25 cellular contexts compared by ENCODE assay signal in the genomic region with DNA sequence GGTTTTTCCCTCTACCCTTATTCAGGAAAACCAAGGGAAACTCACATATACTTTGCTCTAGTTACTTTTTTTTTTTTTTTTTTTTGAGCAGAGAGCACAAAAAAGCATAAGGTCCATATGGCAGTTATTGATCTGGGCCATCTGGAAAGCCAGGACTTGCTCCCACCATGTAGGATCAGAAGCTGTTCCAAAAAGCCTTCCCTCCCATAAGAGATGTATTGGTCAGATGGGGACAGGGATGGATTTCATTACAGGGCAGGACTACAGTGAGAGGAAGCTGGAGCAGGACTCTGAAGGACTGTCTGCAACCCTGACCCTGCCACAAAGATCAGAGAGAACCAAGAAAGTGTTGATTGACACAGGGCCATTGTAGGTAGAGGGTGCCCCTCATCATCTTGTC. TPM values are rescaled to one million over a fixed set of nuclear protein-coding genes. Genes with fewer than 3 reads are reported as not detected.
DNase-seq lines count a peak whose midpoint lies in the region; ATAC-seq, FAIRE-seq and TF ChIP-seq lines count a peak whose summit lies in the region.
"Had no signal": no experiment of that assay in that cellular context is flagged by ENCODE, and none has a peak within 500 bp of the region (broad histone marks: within the 10 kb centered on the region; RNA-seq: fewer than 3 reads in every experiment).

No MANE protein-coding gene starts in this region.

- TF ChIP-seq CTCF in gastroesophageal sphincter (IDR thresholded peaks at IDR 0.05) (no peak), sigmoid colon (IDR thresholded peaks at IDR 0.05) (no peak)

- TF ChIP-seq EP300 in gastroesophageal sphincter (IDR thresholded peaks at IDR 0.05) (no peak), sigmoid colon (IDR thresholded peaks at IDR 0.05) (no peak)

- TF ChIP-seq POLR2A in gastroesophageal sphincter (IDR thresholded peaks at IDR 0.05) (no peak), sigmoid colon (IDR thresholded peaks at IDR 0.05) (no peak)

- H3K27ac ChIP-seq in gastroesophageal sphincter (peak overlapping the region in 3 of 4 donors; percentile 61 to 96 (median 94)), sigmoid colon (peak overlapping the region; percentile 83 to 99 (median 94))
- H3K27ac ChIP-seq: C4-2B, PC-9, SK-N-MC had no signal

- no peaks in the 10 kb centered on the region for H3K9me3 ChIP-seq in gastroesophageal sphincter
- no peaks in the 10 kb centered on the region for H3K9me3 ChIP-seq in sigmoid colon
- H3K9me3 ChIP-seq: MG63 had no signal

- peaks cover 5 to 98% (median 6%) of the 10 kb centered on the region in 3 donors for H3K4me1 ChIP-seq in gastroesophageal sphincter
- H3K4me1 ChIP-seq in sigmoid colon: peaks cover 0 to 55% (median 34%) of the 10 kb centered on the region in 4 donors

- FAIRE-seq in frontal cortex (lab: Jason Lieb, UNC): no peak
- FAIRE-seq: A204.1, H54 had no signal

- H3K27me3 ChIP-seq in gastroesophageal sphincter (no peaks in the 10 kb centered on the region), sigmoid colon (no peaks in the 10 kb centered on the region)
- H3K27me3 ChIP-seq: MG63 had no signal

- no peak for ATAC-seq in gastroesophageal sphincter
- ATAC-seq: T-cell had no signal

- intact Hi-C loops in sigmoid colon (cut with DNase I): no loop called here

- H3K4me3 ChIP-seq in gastroesophageal sphincter (no peak overlapping the region), sigmoid colon (no peak overlapping the region)
- H3K4me3 ChIP-seq: MG63, PC-9, SK-N-MC had no signal

- H3K36me3 ChIP-seq in gastroesophageal sphincter (peaks cover 0 to 90% of the 10 kb centered on the region in 2 donors), sigmoid colon (peaks cover 47 to 96% (median 84%) of the 10 kb centered on the region in 4 donors)
- H3K36me3 ChIP-seq: MG63 had no signal

- DNase-seq in NCI-H1694 (lab: John Stamatoyannopoulos, UW) (peak; percentile 59), NCI-H524 (lab: John Stamatoyannopoulos, UW) (peak; percentile 75 to 93), sigmoid colon (no peak), T-helper 1 cell (no peak), NCI-H2107 treated with DMSO at 0.1 percent for 48 hours (lab: John Stamatoyannopoulos, UW; ENCODE audit: unreplicated experiment) (no peak), frontal cortex (ENCODE audit: low spot score in 2 of 2) (no peak)
- DNase-seq: Calu3; CD8-positive, alpha-beta memory T cell; DMS53; GDM1; MG63; NCI-H1048; NCI-H1417 treated with DMSO at 0.1 percent for 48 hours; NCI-H1930; NCI-H345; NCI-H69; PC-9; RPMI8226; SHP77; T-cell had no signal

RNA-seq across cellular contexts. Expression of a gene that starts 57.3 kb away (rescaled TPM):
- total RNA-seq in gastroesophageal sphincter (100 to 1,000 TPM; 278 to 466 (median 371) TPM), sigmoid colon (100 to 1,000 TPM; 207 to 348 (median 237) TPM), frontal cortex (26.1 TPM)
- 10 to 100 TPM in 1 of 3 donors, 1 to 10 TPM in 2; 2.5 to 13.6 (median 7.8) TPM for polyA plus RNA-seq in sigmoid colon
- polyA plus RNA-seq: CD8-positive, alpha-beta memory T cell had no signal

Comparison
In these comparisons a context has a peak if more than half of its experiments do, and no peak if none do; other contexts are left out.
1. DNase-seq: peak in NCI-H1694 (single experiment) and NCI-H524 (2 of 2); none in sigmoid colon (single experiment), T-helper 1 cell (0 of 5), NCI-H2107 treated with DMSO at 0.1 percent for 48 hours (single experiment) and frontal cortex (0 of 2).